17 cellular contexts compared by ENCODE assay signal in the genomic region with DNA sequence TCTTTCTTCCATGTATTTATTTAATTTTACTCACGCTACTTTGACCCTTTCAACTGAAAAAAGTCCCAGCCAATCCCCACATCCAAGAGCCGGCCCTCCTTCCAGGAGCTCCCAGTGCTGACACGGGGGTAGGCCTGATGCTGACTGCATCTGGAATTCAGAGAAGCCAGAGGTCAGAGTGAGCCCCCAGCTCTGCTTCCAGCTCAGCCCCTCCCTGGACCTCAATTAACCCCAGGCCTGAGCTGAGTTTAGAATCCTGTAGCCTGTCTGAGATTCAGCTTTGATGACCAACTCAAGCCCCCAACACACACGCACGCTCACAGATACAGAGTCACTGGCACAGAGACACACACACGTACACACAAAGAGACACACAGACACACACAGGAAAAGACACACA.
DNase-seq lines count a peak whose midpoint lies in the region; ATAC-seq and TF ChIP-seq lines count a peak whose summit lies in the region.
"Had no signal": no experiment of that assay in that cellular context is flagged by ENCODE, and none has a peak within 500 bp of the region (broad histone marks: within the 10 kb centered on the region; RNA-seq: fewer than 3 reads in every experiment).

No MANE protein-coding gene starts in this region.

- intact Hi-C loops in upper lobe of right lung (cut with DNase I) = loop anchor here (10.0 kb wide), 1 partner anchor 230 kb away; no protein-coding TSS in a partner anchor

- H3K9me2 ChIP-seq in SK-N-SH = no peaks in the 10 kb centered on the region

- no peaks in the 10 kb centered on the region for H4K20me1 ChIP-seq in SK-N-SH (ENCODE audit: insufficient read depth)
- no peaks in the 10 kb centered on the region for H4K20me1 ChIP-seq in neural progenitor cell (ENCODE audit: low read depth)

- H3K79me2 ChIP-seq in SK-N-SH (ENCODE audit: insufficient read depth) = no peaks in the 10 kb centered on the region
- no peaks in the 10 kb centered on the region for H3K79me2 ChIP-seq in neural progenitor cell (ENCODE audit: low read depth)

- H3K27me3 Mint-ChIP-seq in central memory CD8-positive, alpha-beta T cell = peaks cover 15% of the 10 kb centered on the region
- H3K27me3 Mint-ChIP-seq in neural progenitor cell (ENCODE audit: insufficient read depth, low read depth) = peaks cover 11% of the 10 kb centered on the region

- TF ChIP-seq CTCF in SK-N-SH (IDR thresholded peaks at IDR 0.05) = no peak
- TF ChIP-seq CTCF in neural progenitor cell (IDR thresholded peaks at IDR 0.05) = no peak
- no peak for TF ChIP-seq CTCF in upper lobe of right lung (IDR thresholded peaks at IDR 0.05)

- H3K9ac ChIP-seq in SK-N-SH (no peak overlapping the region), neural progenitor cell (no peak overlapping the region)

- CTCF ChIA-PET in SK-N-SH (lab: Yijun Ruan, JAX) = interaction anchor here (0.7 to 8.4 kb wide), 13 partner anchors 13 to 1088 kb away, joined by 3 to 138 read pairs (median 15); a partner anchor contains a TSS

- no peak overlapping the region for H3K4me3 Mint-ChIP-seq in central memory CD8-positive, alpha-beta T cell
- H3K4me3 Mint-ChIP-seq in neural progenitor cell = peak overlapping the region; percentile 18
- H3K4me3 Mint-ChIP-seq: B cell; CD4-positive, alpha-beta memory T cell had no signal

- POLR2A ChIA-PET in SK-N-SH (lab: Yijun Ruan, JAX) = no interaction called here

- H3K4me2 ChIP-seq in SK-N-SH (no peak overlapping the region), neural progenitor cell (no peak overlapping the region)

- 45% methylated on average over 6 of the region's 6 CpGs for WGBS in SK-N-SH (ENCODE audit: low lambda C conversion rate)

- no peaks in the 10 kb centered on the region for H3K27me3 ChIP-seq in SK-N-SH (ENCODE audit: insufficient read depth)
- H3K27me3 ChIP-seq in neural progenitor cell = no peaks in the 10 kb centered on the region
- peaks cover 12% of the 10 kb centered on the region for H3K27me3 ChIP-seq in upper lobe of right lung

- no peaks in the 10 kb centered on the region for H3K36me3 ChIP-seq in SK-N-SH (replicated peaks in 1 of 2; ENCODE audit: control insufficient read depth in 1 of 2, insufficient read depth in 2 of 2, low read length in 1 of 2)
- no peaks in the 10 kb centered on the region for H3K36me3 ChIP-seq in neural progenitor cell
- no peaks in the 10 kb centered on the region for H3K36me3 ChIP-seq in upper lobe of right lung

- ATAC-seq in SK-N-SH treated with all-trans-retinoic acid at 6 μM for 48 hours (no peak), upper lobe of right lung (no peak), GM18868 (IDR thresholded peaks at IDR 0.05; ENCODE audit: unreplicated experiment) (no peak), HG03432 (IDR thresholded peaks at IDR 0.05; ENCODE audit: unreplicated experiment) (no peak)
- ATAC-seq in central memory CD8-positive, alpha-beta T cell (replicated peaks; ENCODE audit: extremely low read depth, poor library complexity, severe bottlenecking) = no peak

- H3K27ac Mint-ChIP-seq in central memory CD8-positive, alpha-beta T cell (ENCODE audit: low read depth) = peak overlapping the region; percentile 11
- peak overlapping the region; percentile 64 for H3K27ac Mint-ChIP-seq in neural progenitor cell
- H3K27ac Mint-ChIP-seq: B cell had no signal

- H3K4me1 Mint-ChIP-seq in central memory CD8-positive, alpha-beta T cell = peaks cover 6% of the 10 kb centered on the region
- peaks cover 33% of the 10 kb centered on the region for H3K4me1 Mint-ChIP-seq in neural progenitor cell
- H3K4me1 Mint-ChIP-seq: B cell had no signal

- DNase-seq in SK-N-SH = peak; percentile 59
- no peak for DNase-seq in central memory CD8-positive, alpha-beta T cell (ENCODE audit: low spot score in 2 of 2)
- peak; percentile 38 for DNase-seq in neural progenitor cell (ENCODE audit: low spot score)
- DNase-seq in upper lobe of right lung = peak; percentile 46
- no peak for DNase-seq in NCI-H2227 treated with DMSO at 0.1 percent for 48 hours (lab: John Stamatoyannopoulos, UW)
- DNase-seq: CD4-positive, alpha-beta memory T cell; HCEC 1CT; NCI-H1930; NCI-H446 treated with DMSO at 0.1 percent for 48 hours; NK-92 treated with Interleukin-12 subunit alpha and Interleukin-12 subunit beta, amount 100 ng/mL, for 24 hours; OCI-M1 had no signal

- no peak for TF ChIP-seq EP300 in SK-N-SH (IDR thresholded peaks at IDR 0.05; ENCODE audit: borderline replicate concordance in 1 of 2, low read depth in 1 of 2, low read length in 1 of 2)

- H3K36me3 Mint-ChIP-seq in central memory CD8-positive, alpha-beta T cell (ENCODE audit: insufficient read depth) = peaks cover 2% of the 10 kb centered on the region
- peaks cover 2% of the 10 kb centered on the region for H3K36me3 Mint-ChIP-seq in neural progenitor cell
- H3K36me3 Mint-ChIP-seq: CD4-positive, alpha-beta memory T cell had no signal

- peaks cover 0 to 23% of the 10 kb centered on the region in 2 experiments; a peak in 1 of 4 replicates for H3K4me1 ChIP-seq in SK-N-SH (ENCODE audit: control insufficient read depth in 1 of 2, insufficient read depth in 2 of 2, low read depth in 1 of 2, low read length in 1 of 2)
- H3K4me1 ChIP-seq in neural progenitor cell = no peaks in the 10 kb centered on the region
- no peaks in the 10 kb centered on the region for H3K4me1 ChIP-seq in upper lobe of right lung

- no peak for TF ChIP-seq RAD21 in SK-N-SH (IDR thresholded peaks at IDR 0.05; ENCODE audit: low read length)

- H3K4me3 ChIP-seq in SK-N-SH (ENCODE audit: low read depth in 2 of 2, low read length in 1 of 2) = no peak overlapping the region
- H3K4me3 ChIP-seq in neural progenitor cell = no peak overlapping the region
- H3K4me3 ChIP-seq in upper lobe of right lung = no peak overlapping the region

- H3K27ac ChIP-seq in SK-N-SH (ENCODE audit: low read depth in 2 of 2, low read length in 1 of 2) = no peak overlapping the region
- no peak overlapping the region for H3K27ac ChIP-seq in neural progenitor cell
- no peak overlapping the region for H3K27ac ChIP-seq in upper lobe of right lung
- H3K27ac ChIP-seq: 22Rv1, HL-60 had no signal

- H2AFZ ChIP-seq in SK-N-SH (ENCODE audit: low read depth) (no peak overlapping the region), neural progenitor cell (replicated peaks) (no peak overlapping the region)

- H3K9me3 ChIP-seq in SK-N-SH = no peaks in the 10 kb centered on the region
- no peaks in the 10 kb centered on the region for H3K9me3 ChIP-seq in neural progenitor cell (ENCODE audit: low read depth)
- H3K9me3 ChIP-seq in upper lobe of right lung = no peaks in the 10 kb centered on the region

- H3K9me3 Mint-ChIP-seq in central memory CD8-positive, alpha-beta T cell = no peaks in the 10 kb centered on the region
- H3K9me3 Mint-ChIP-seq in neural progenitor cell = peaks cover 4% of the 10 kb centered on the region
- H3K9me3 Mint-ChIP-seq: CD4-positive, alpha-beta memory T cell had no signal

- H3F3A ChIP-seq in SK-N-SH (replicated peaks; ENCODE audit: insufficient read depth) (no peaks in the 10 kb centered on the region), neural progenitor cell (ENCODE audit: low read depth) (no peaks in the 10 kb centered on the region)

TF ChIP-seq in SK-N-SH, 30 proteins besides CTCF, POLR2A, EP300 and RAD21 (continues in another document):
- TF ChIP-seq EZH2phosphoT487 (IDR thresholded peaks at IDR 0.05; ENCODE audit: borderline replicate concordance, low read depth) = no peak
- TF ChIP-seq CHD2 (IDR thresholded peaks at IDR 0.05; ENCODE audit: low read length, partially characterized antibody) = no peak

TF ChIP-seq in SK-N-SH treated with all-trans-retinoic acid at 6 μM for 48 hours, 23 proteins besides CTCF, POLR2A, EP300 and RAD21 (continues in another document):
- no peak for TF ChIP-seq OSR1 (CRISPR knock-in tag; IDR thresholded peaks at IDR 0.05)
- TF ChIP-seq RARB (CRISPR knock-in tag; IDR thresholded peaks at IDR 0.05) = no peak
- no peak for TF ChIP-seq BACH2 (CRISPR knock-in tag; IDR thresholded peaks at IDR 0.05; ENCODE audit: borderline replicate concordance)
- TF ChIP-seq, protein P1, sequence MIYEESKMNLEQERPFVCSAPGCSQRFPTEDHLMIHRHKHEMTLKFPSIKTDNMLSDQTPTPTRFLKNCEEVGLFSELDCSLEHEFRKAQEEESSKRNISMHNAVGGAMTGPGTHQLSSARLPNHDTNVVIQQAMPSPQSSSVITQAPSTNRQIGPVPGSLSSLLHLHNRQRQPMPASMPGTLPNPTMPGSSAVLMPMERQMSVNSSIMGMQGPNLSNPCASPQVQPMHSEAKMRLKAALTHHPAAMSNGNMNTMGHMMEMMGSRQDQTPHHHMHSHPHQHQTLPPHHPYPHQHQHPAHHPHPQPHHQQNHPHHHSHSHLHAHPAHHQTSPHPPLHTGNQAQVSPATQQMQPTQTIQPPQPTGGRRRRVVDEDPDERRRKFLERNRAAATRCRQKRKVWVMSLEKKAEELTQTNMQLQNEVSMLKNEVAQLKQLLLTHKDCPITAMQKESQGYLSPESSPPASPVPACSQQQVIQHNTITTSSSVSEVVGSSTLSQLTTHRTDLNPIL (CRISPR knock-in tag; IDR thresholded peaks at IDR 0.05; ENCODE audit: low read depth) = no peak
- TF ChIP-seq, protein P2, sequence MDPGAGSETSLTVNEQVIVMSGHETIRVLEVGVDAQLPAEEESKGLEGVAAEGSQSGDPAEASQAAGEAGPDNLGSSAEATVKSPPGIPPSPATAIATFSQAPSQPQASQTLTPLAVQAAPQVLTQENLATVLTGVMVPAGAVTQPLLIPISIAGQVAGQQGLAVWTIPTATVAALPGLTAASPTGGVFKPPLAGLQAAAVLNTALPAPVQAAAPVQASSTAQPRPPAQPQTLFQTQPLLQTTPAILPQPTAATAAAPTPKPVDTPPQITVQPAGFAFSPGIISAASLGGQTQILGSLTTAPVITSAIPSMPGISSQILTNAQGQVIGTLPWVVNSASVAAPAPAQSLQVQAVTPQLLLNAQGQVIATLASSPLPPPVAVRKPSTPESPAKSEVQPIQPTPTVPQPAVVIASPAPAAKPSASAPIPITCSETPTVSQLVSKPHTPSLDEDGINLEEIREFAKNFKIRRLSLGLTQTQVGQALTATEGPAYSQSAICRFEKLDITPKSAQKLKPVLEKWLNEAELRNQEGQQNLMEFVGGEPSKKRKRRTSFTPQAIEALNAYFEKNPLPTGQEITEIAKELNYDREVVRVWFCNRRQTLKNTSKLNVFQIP (CRISPR knock-in tag; IDR thresholded peaks at IDR 0.05; ENCODE audit: borderline replicate concordance, low read depth) = no peak
- TF ChIP-seq CSDC2 (CRISPR knock-in tag; IDR thresholded peaks at IDR 0.05) = no peak
- TF ChIP-seq, protein P3, sequence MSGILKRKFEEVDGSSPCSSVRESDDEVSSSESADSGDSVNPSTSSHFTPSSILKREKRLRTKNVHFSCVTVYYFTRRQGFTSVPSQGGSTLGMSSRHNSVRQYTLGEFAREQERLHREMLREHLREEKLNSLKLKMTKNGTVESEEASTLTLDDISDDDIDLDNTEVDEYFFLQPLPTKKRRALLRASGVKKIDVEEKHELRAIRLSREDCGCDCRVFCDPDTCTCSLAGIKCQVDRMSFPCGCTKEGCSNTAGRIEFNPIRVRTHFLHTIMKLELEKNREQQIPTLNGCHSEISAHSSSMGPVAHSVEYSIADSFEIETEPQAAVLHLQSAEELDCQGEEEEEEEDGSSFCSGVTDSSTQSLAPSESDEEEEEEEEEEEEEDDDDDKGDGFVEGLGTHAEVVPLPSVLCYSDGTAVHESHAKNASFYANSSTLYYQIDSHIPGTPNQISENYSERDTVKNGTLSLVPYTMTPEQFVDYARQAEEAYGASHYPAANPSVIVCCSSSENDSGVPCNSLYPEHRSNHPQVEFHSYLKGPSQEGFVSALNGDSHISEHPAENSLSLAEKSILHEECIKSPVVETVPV (CRISPR knock-in tag; IDR thresholded peaks at IDR 0.05) = no peak

Comparison
In these comparisons a context has a peak if more than half of its experiments do, and no peak if none do; other contexts are left out.
1. DNase-seq: peak in SK-N-SH (single experiment), neural progenitor cell (single experiment) and upper lobe of right lung (single experiment); none in central memory CD8-positive, alpha-beta T cell (0 of 2) and NCI-H2227 treated with DMSO at 0.1 percent for 48 hours (single experiment).